8 cellular contexts compared by ENCODE assay signal in genomic region chr3:179451335-179452165, GRCh38. TPM values are rescaled to one million over a fixed set of nuclear protein-coding genes. Genes with fewer than 3 reads are reported as not detected.
DNase-seq lines count a peak whose midpoint lies in the region; FAIRE-seq and TF ChIP-seq lines count a peak whose summit lies in the region.

TSS of gene GNB4 (minus strand) at chr3:179451470. CDS start at chr3:179426200, 25,270 bp downstream.

- H3K9me3 Mint-ChIP-seq in activated naive CD8-positive, alpha-beta T cell treated with anti-CD3 and anti-CD28 coated beads for 36 hours, result no peaks in the 10 kb centered on the region

- peaks cover 80% of the 10 kb centered on the region for H3K27me3 Mint-ChIP-seq in activated naive CD8-positive, alpha-beta T cell treated with anti-CD3 and anti-CD28 coated beads for 36 hours

- H3K4me3 Mint-ChIP-seq in activated naive CD8-positive, alpha-beta T cell treated with anti-CD3 and anti-CD28 coated beads for 36 hours, result peak within 1 kb of the TSS; percentile 78

- H3K36me3 Mint-ChIP-seq in activated naive CD8-positive, alpha-beta T cell treated with anti-CD3 and anti-CD28 coated beads for 36 hours, result no peaks in the 10 kb centered on the region

- H3K27ac Mint-ChIP-seq in activated naive CD8-positive, alpha-beta T cell treated with anti-CD3 and anti-CD28 coated beads for 36 hours, result peak within 1 kb of the TSS; percentile 42

- DNase-seq in GF-D8 (lab: John Stamatoyannopoulos, UW) (peak; percentile 84), H54 (ENCODE audit: insufficient read length, low spot score) (peak; percentile 92), LHCN-M2 (ENCODE audit: low read depth) (peak; percentile 83), glomerular visceral epithelial cell (ENCODE audit: extremely low spot score) (peak; percentile 85), nucleus accumbens (lab: John Stamatoyannopoulos, UW) (peak in 51 of 56 donors; percentile 7 to 81 (median 52)), ureter (ENCODE audit: low spot score) (peak; percentile 69)
- DNase-seq in activated naive CD8-positive, alpha-beta T cell treated with anti-CD3 and anti-CD28 coated beads for 36 hours, result peak; percentile 64

- peak; percentile 75 for FAIRE-seq in H54 (lab: Jason Lieb, UNC)

- TF ChIP-seq POLR2A in H54 (IDR thresholded peaks at IDR 0.05; ENCODE audit: low read depth, low read length) (peak; percentile 96), Raji (IDR thresholded peaks at IDR 0.05; ENCODE audit: insufficient read depth, low read depth, low read length) (peak; percentile 22; the same call in 1 of the 2 replicates)

- peaks cover 23% of the 10 kb centered on the region for H3K4me1 Mint-ChIP-seq in activated naive CD8-positive, alpha-beta T cell treated with anti-CD3 and anti-CD28 coated beads for 36 hours

RNA-seq across cellular contexts. Expression of gene GNB4, which starts in this region (rescaled TPM):
- total RNA-seq in LHCN-M2 (2014; rRNA removed) (42.7 and 46.2 TPM in 2 replicates), ureter (19.5 TPM)
- polyA plus RNA-seq in LHCN-M2 (2012), result 14.1 TPM
- 1 to 10 TPM; 2.9 to 4.0 TPM for total RNA-seq in activated naive CD8-positive, alpha-beta T cell treated with anti-CD3 and anti-CD28 coated beads for 36 hours

Comparison
In these comparisons a context has a peak if more than half of its experiments do, and no peak if none do; other contexts are left out.
1. Peak in every context shown above with its lines: DNase-seq.